8 cellular contexts compared by ENCODE assay signal in the genomic region with DNA sequence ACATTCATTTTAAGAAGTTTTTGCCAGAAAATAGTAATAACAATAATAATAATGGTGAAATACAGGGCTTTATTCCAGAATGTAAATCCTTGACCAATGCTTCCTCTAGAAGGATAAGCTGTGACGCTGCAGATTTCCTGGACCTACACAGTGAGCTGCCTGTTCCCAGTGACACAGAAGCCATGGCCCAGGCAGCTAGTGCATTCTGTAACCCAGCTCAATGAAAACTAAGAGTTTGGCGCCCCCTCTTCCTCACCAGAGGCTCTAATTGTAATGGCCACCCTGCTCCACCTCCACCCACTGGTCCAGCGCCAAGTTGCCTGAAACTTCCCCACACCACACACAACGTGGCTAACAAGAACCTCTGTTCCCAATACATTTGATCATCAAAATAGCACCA.
DNase-seq lines count a peak whose midpoint lies in the region; ATAC-seq, FAIRE-seq and TF ChIP-seq lines count a peak whose summit lies in the region.

No MANE protein-coding gene starts in this region.

- H3K27me3 Mint-ChIP-seq in nephron progenitor cell (ENCODE audit: low read depth, poor library complexity) = peaks cover 3% of the 10 kb centered on the region

- no peaks in the 10 kb centered on the region for H3K9me2 ChIP-seq in Loucy (replicated peaks; ENCODE audit: low read depth, low read length)

- CTCF ChIA-PET in A549 (lab: Yijun Ruan, JAX) = interaction anchor here (1.0 to 1.7 kb wide), 3 partner anchors 21 to 1433 kb away, joined by 3 to 5 read pairs (median 4); no protein-coding TSS in a partner anchor

- H4K20me1 ChIP-seq in Loucy (ENCODE audit: insufficient read depth, low read length, poor library complexity, severe bottlenecking) = no peaks in the 10 kb centered on the region

- no peak overlapping the region for H3K9ac ChIP-seq in Loucy (ENCODE audit: low read depth, low read length, poor library complexity, severe bottlenecking)

- no peaks in the 10 kb centered on the region for H3K4me1 Mint-ChIP-seq in nephron progenitor cell

- no peak for TF ChIP-seq POLR2A in A549 (IDR thresholded peaks at IDR 0.05; ENCODE audit: low read length)

- TF ChIP-seq CTCF in A549 (IDR thresholded peaks at IDR 0.05) = no peak
- peak; percentile 46 for TF ChIP-seq CTCF in Loucy (conservative IDR thresholded peaks at IDR 0.05; ENCODE audit: low read length)
- peak; percentile 20 for TF ChIP-seq CTCF in epithelial cell of proximal tubule (conservative IDR thresholded peaks at IDR 0.05; ENCODE audit: low read depth, low read length)
- peak; percentile 16 for TF ChIP-seq CTCF in nephron progenitor cell (IDR thresholded peaks at IDR 0.05)

- no peaks in the 10 kb centered on the region for H3K36me3 ChIP-seq in Loucy (ENCODE audit: insufficient read depth, low read length)

- H3K4me3 Mint-ChIP-seq in nephron progenitor cell = no peak overlapping the region

- H3K4me3 ChIP-seq in A549 (no peak overlapping the region), Loucy (ENCODE audit: low read length, poor library complexity, severe bottlenecking) (no peak overlapping the region), epithelial cell of proximal tubule (ENCODE audit: low read depth, low read length) (no peak overlapping the region)

- POLR2A ChIA-PET in A549 (lab: Yijun Ruan, JAX) = no interaction called here

- no peaks in the 10 kb centered on the region for H3K27me3 ChIP-seq in Loucy (ENCODE audit: insufficient read depth, low read length, poor library complexity, severe bottlenecking)

- H3K4me1 ChIP-seq in A549 (no peaks in the 10 kb centered on the region), Loucy (ENCODE audit: insufficient read depth, low read length, poor library complexity, severe bottlenecking) (peaks cover 2% of the 10 kb centered on the region)

- H3K27ac ChIP-seq in A549 = no peak overlapping the region

- H2AFZ ChIP-seq in Loucy (ENCODE audit: low read length) = no peak overlapping the region

- no peak for TF ChIP-seq EP300 in A549 (IDR thresholded peaks at IDR 0.05)

- H3K9me3 Mint-ChIP-seq in nephron progenitor cell = no peaks in the 10 kb centered on the region

- peak in 1 of 2 experiments; percentile 40; a peak in 2 of 5 replicates for TF ChIP-seq RAD21 in A549 (conservative IDR thresholded peaks at IDR 0.05 in 1 of 2, IDR thresholded peaks at IDR 0.05 in 1 of 2)

- DNase-seq in A549 (ENCODE audit: low read depth in 1 of 2, low spot score in 1 of 2) (peak in 1 of 2 experiments; percentile 20), epithelial cell of proximal tubule (ENCODE audit: low read depth) (no peak), nephron progenitor cell (peak; percentile 40)
- DNase-seq in NK-92 treated with Interleukin-12 subunit alpha and Interleukin-12 subunit beta, amount 100 ng/mL, for 24 hours (lab: John Stamatoyannopoulos, UW) = no peak

- WGBS in A549 (ENCODE audit: missing lambda C conversion rate) = 0% methylated on average over 4 of the region's 4 CpGs

- no peak overlapping the region for H3K4me2 ChIP-seq in A549
- H3K4me2 ChIP-seq in Loucy (ENCODE audit: low read depth, low read length, poor library complexity, severe bottlenecking) = no peak overlapping the region

- no peaks in the 10 kb centered on the region for H3K36me3 Mint-ChIP-seq in nephron progenitor cell (ENCODE audit: low read depth)

- H3K9me3 ChIP-seq in A549 (no peaks in the 10 kb centered on the region), Loucy (ENCODE audit: insufficient read depth, low read depth, low read length) (no peaks in the 10 kb centered on the region)

- peak; percentile 54 to 67; a peak in 2 of 6 replicates for ATAC-seq in A549
- ATAC-seq in GM18511 (IDR thresholded peaks at IDR 0.05; ENCODE audit: unreplicated experiment) = peak; percentile 72
- no peak for ATAC-seq in GM21528 (IDR thresholded peaks at IDR 0.05; ENCODE audit: low FRiP score, unreplicated experiment)
- ATAC-seq in HG03196 (IDR thresholded peaks at IDR 0.05; ENCODE audit: unreplicated experiment) = no peak

- no peaks in the 10 kb centered on the region for H3K79me2 ChIP-seq in Loucy (ENCODE audit: insufficient read depth, low read length)

- no peaks in the 10 kb centered on the region for H3F3A ChIP-seq in Loucy (ENCODE audit: low read depth)

- no peak for FAIRE-seq in A549 (lab: Jason Lieb, UNC)

- no peak overlapping the region for H3K27ac Mint-ChIP-seq in nephron progenitor cell

TF ChIP-seq in A549, 52 proteins besides CTCF, POLR2A, EP300 and RAD21:
- no peak for TF ChIP-seq EHMT2 (IDR thresholded peaks at IDR 0.05; ENCODE audit: low read depth)
- TF ChIP-seq, protein P1, sequence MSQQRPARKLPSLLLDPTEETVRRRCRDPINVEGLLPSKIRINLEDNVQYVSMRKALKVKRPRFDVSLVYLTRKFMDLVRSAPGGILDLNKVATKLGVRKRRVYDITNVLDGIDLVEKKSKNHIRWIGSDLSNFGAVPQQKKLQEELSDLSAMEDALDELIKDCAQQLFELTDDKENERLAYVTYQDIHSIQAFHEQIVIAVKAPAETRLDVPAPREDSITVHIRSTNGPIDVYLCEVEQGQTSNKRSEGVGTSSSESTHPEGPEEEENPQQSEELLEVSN (IDR thresholded peaks at IDR 0.05; ENCODE audit: borderline replicate concordance, low read depth) = no peak
- TF ChIP-seq, protein P2, sequence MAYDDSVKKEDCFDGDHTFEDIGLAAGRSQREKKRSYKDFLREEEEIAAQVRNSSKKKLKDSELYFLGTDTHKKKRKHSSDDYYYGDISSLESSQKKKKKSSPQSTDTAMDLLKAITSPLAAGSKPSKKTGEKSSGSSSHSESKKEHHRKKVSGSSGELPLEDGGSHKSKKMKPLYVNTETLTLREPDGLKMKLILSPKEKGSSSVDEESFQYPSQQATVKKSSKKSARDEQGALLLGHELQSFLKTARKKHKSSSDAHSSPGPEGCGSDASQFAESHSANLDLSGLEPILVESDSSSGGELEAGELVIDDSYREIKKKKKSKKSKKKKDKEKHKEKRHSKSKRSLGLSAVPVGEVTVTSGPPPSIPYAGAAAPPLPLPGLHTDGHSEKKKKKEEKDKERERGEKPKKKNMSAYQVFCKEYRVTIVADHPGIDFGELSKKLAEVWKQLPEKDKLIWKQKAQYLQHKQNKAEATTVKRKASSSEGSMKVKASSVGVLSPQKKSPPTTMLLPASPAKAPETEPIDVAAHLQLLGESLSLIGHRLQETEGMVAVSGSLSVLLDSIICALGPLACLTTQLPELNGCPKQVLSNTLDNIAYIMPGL (CRISPR knock-in tag; IDR thresholded peaks at IDR 0.05; ENCODE audit: borderline replicate concordance) = no peak
- TF ChIP-seq, protein P3, sequence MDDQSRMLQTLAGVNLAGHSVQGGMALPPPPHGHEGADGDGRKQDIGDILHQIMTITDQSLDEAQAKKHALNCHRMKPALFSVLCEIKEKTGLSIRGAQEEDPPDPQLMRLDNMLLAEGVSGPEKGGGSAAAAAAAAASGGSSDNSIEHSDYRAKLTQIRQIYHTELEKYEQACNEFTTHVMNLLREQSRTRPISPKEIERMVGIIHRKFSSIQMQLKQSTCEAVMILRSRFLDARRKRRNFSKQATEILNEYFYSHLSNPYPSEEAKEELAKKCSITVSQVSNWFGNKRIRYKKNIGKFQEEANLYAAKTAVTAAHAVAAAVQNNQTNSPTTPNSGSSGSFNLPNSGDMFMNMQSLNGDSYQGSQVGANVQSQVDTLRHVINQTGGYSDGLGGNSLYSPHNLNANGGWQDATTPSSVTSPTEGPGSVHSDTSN (IDR thresholded peaks at IDR 0.05) = no peak
- TF ChIP-seq MYC (IDR thresholded peaks at IDR 0.05; ENCODE audit: borderline replicate concordance, low read length) = no peak
- TF ChIP-seq CHD4 (IDR thresholded peaks at IDR 0.05; ENCODE audit: borderline replicate concordance) = no peak
- no peak for TF ChIP-seq CBX8 (IDR thresholded peaks at IDR 0.05)
- no peak for TF ChIP-seq SMC3 (IDR thresholded peaks at IDR 0.05)
- TF ChIP-seq, protein P4, sequence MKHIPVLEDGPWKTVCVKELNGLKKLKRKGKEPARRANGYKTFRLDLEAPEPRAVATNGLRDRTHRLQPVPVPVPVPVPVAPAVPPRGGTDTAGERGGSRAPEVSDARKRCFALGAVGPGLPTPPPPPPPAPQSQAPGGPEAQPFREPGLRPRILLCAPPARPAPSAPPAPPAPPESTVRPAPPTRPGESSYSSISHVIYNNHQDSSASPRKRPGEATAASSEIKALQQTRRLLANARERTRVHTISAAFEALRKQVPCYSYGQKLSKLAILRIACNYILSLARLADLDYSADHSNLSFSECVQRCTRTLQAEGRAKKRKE (CRISPR knock-in tag; IDR thresholded peaks at IDR 0.05; ENCODE audit: low read depth) = no peak
- no peak for TF ChIP-seq ESRRA (IDR thresholded peaks at IDR 0.05; ENCODE audit: borderline replicate concordance, low read length)
- no peak for TF ChIP-seq ZNF302 (CRISPR knock-in tag; IDR thresholded peaks at IDR 0.05)
- TF ChIP-seq NPAS2 (CRISPR knock-in tag; IDR thresholded peaks at IDR 0.05; ENCODE audit: borderline replicate concordance) = no peak
- TF ChIP-seq RCOR1 (IDR thresholded peaks at IDR 0.05; ENCODE audit: low read depth, low read length) = no peak
- no peak for TF ChIP-seq HEYL (CRISPR knock-in tag; IDR thresholded peaks at IDR 0.05)
- TF ChIP-seq JUN (IDR thresholded peaks at IDR 0.05) = no peak
- TF ChIP-seq FOSL2 (IDR thresholded peaks at IDR 0.05) = no peak
- TF ChIP-seq FOSL2 (CRISPR knock-in tag; IDR thresholded peaks at IDR 0.05) = no peak

Comparison
In these comparisons a context has a peak if more than half of its experiments do, and no peak if none do; other contexts are left out.
1. ATAC-seq: peak in A549 (2 of 2) and GM18511 (single experiment); none in GM21528 (single experiment) and HG03196 (single experiment).